In genomic region chr11:33412231-33412630, GRCh38 we compare ENCODE assay signal across 23 cellular contexts. TPM values are rescaled to one million over a fixed set of nuclear protein-coding genes. Genes with fewer than 3 reads are reported as not detected.
DNase-seq lines count a peak whose midpoint lies in the region; ATAC-seq, FAIRE-seq and TF ChIP-seq lines count a peak whose summit lies in the region.
"Had no signal": no experiment of that assay in that cellular context is flagged by ENCODE, and none has a peak within 500 bp of the region (broad histone marks: within the 10 kb centered on the region; RNA-seq: fewer than 3 reads in every experiment).

No MANE protein-coding gene starts in this region.

- H4K20me1 ChIP-seq in OCI-LY7 (ENCODE audit: insufficient read depth, low read length) = no peaks in the 10 kb centered on the region; the same call in 1 of the 2 replicates

- H2AFZ ChIP-seq in OCI-LY7 (ENCODE audit: low read length) = no peak overlapping the region

- CTCF ChIA-PET in OCI-LY7 (lab: Charles Lee; ENCODE audit: unreplicated experiment) (no interaction called here), RWPE1 (lab: Yijun Ruan, JAX) (interaction anchor here (0.6 kb wide), 1 partner anchor 8 kb away, joined by 8 read pairs; no protein-coding TSS in a partner anchor)

- H3K4me1 ChIP-seq in OCI-LY7 (ENCODE audit: insufficient read depth, low read length, poor library complexity, severe bottlenecking) = peaks cover 73% of the 10 kb centered on the region

- H3K27ac ChIP-seq in OCI-LY7 (ENCODE audit: low read depth, low read length, poor library complexity, severe bottlenecking) (no peak overlapping the region), RWPE1 (no peak overlapping the region)
- H3K27ac ChIP-seq: C4-2B, SJCRH30 had no signal

- ATAC-seq in HG03097 (IDR thresholded peaks at IDR 0.05; ENCODE audit: low FRiP score, unreplicated experiment) = no peak
- ATAC-seq: HCT116, K562, Panc1, T-cell had no signal

- peaks cover 100% of the 10 kb centered on the region for H3K79me2 ChIP-seq in OCI-LY7 (ENCODE audit: insufficient read depth, low read depth, low read length)

- no peaks in the 10 kb centered on the region for H3K9me3 ChIP-seq in OCI-LY7 (ENCODE audit: low read length)
- H3K9me3 ChIP-seq: MG63, SJCRH30 had no signal

- peak; percentile 38 for DNase-seq in NCI-H2171 treated with DMSO at 0.1 percent for 48 hours (lab: John Stamatoyannopoulos, UW)
- DNase-seq in NCI-H2171 (lab: John Stamatoyannopoulos, UW) = no peak
- DNase-seq in OCI-LY7 (ENCODE audit: low spot score) = no peak
- DNase-seq in non-pigmented ciliary epithelial cell (ENCODE audit: low read depth) = peak; percentile 10
- DNase-seq in activated CD8-positive, alpha-beta memory T cell treated with anti-CD3 and anti-CD28 coated beads, Interleukin-2, amount 50 U/mL, for 48 hours = no peak
- no peak for DNase-seq in RCC 7860 (ENCODE audit: low spot score)
- DNase-seq in RWPE1 (ENCODE audit: low spot score) = no peak
- DNase-seq: 8988T; AML-193; CD8-positive, alpha-beta memory T cell; MG63; NCI-H1694 treated with DMSO at 0.1 percent for 48 hours; NCI-H2081 treated with DMSO at 0.1 percent for 48 hours; NK-92 treated with Interleukin-12 subunit alpha and Interleukin-12 subunit beta, amount 100 ng/mL, for 24 hours; SJCRH30; T-cell had no signal

- intact Hi-C loops in OCI-LY7 (cut with micrococcal nuclease; ENCODE audit: unreplicated experiment) = no loop called here

- H3K9me2 ChIP-seq in OCI-LY7 (ENCODE audit: insufficient read depth, low read length) = no peaks in the 10 kb centered on the region

- H3K4me2 ChIP-seq in OCI-LY7 (ENCODE audit: low read length) = peak overlapping the region; percentile 14; the same call in 1 of the 2 replicates

- H3K4me3 ChIP-seq in OCI-LY7 (ENCODE audit: low read depth, low read length, poor library complexity, severe bottlenecking) = no peak overlapping the region
- H3K4me3 ChIP-seq: K562, MG63, SJCRH30 had no signal

- H3K36me3 ChIP-seq in OCI-LY7 (ENCODE audit: insufficient read depth, low read length) = 0 out of 2 replicates have a peak, but pooled peaks cover 3% of the 10 kb centered on the region
- H3K36me3 ChIP-seq: MG63, SJCRH30 had no signal

- no peak for TF ChIP-seq CTCF in OCI-LY7 (conservative IDR thresholded peaks at IDR 0.05; ENCODE audit: low read length)
- TF ChIP-seq CTCF in RWPE1 (conservative IDR thresholded peaks at IDR 0.05; ENCODE audit: low read depth) = no peak

- FAIRE-seq in RCC 7860 (lab: Jason Lieb, UNC) = no peak
- FAIRE-seq: H1, K562 had no signal

- BruUV-seq in OCI-LY7 (replicated peaks; lab: Mats Ljungman, UMichigan) = no TSS peak

- POLR2A ChIA-PET in OCI-LY7 (lab: Charles Lee) (interaction anchor here (0.7 to 1.4 kb wide), 9 partner anchors 10 to 66 kb away, joined by 3 to 5 read pairs (median 4); no protein-coding TSS in a partner anchor), RWPE1 (lab: Yijun Ruan, JAX; ENCODE audit: low non-redundant PET) (no interaction called here)

RNA-seq across cellular contexts. Expression of gene KIAA1549L, which starts 36.3 kb away (rescaled TPM):
- total RNA-seq in OCI-LY7 (2014; rRNA removed; shearing (Covaris generic)) = 24.5 and 30.0 TPM in 2 replicates
- 36.6 and 37.3 TPM in 2 replicates for total RNA-seq in OCI-LY7 (2022)
- total RNA-seq: CD8-positive, alpha-beta memory T cell; K562; NCI-H460 had no signal

Comparison
In these comparisons a context has a peak if more than half of its experiments do, and no peak if none do; other contexts are left out.
1. DNase-seq: peak in NCI-H2171 treated with DMSO at 0.1 percent for 48 hours (single experiment) and non-pigmented ciliary epithelial cell (single experiment); none in NCI-H2171 (single experiment), OCI-LY7 (single experiment), activated CD8-positive, alpha-beta memory T cell treated with anti-CD3 and anti-CD28 coated beads, Interleukin-2, amount 50 U/mL, for 48 hours (single experiment), RCC 7860 (single experiment) and RWPE1 (single experiment).